In the genomic region with DNA sequence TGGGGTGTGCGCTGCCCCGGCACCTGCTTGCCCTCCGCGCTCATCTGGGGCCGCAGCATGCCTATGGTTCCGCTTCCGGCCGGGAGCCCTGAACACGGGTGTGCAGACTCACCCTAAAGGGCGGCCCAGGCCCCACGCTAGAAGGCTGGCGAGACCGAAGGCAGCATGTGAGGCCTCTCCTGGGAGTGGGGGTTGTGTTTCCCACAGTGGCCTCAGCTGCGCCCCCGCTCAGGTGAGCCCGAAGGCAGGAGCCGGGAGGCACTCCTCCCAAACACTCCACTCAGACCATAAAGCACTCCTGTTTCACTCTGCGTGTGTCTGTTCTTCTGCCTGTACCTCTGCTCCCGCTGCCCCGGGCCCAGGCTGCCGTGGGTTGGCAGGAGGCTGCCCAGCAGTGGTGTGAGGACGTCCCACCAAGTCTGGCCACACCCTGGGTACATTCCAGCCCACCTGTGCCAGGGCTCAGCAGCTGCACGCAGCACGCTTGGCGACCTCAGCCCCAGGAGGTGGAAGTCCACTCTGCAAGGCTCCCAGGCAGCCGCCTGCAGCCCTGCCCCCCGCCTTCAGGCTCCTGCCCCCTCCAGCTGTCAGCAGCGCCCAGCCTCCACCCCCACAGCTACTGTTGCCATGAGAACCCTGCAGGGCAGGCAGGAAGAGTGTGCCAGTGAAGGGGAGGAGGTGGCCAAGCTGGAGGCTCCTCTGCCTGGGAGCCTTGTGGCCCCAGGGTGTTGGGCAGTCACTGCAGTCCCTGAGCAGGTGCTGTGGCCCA, we compare ENCODE assay signal across 1 cellular context.
TF ChIP-seq lines count a peak whose summit lies in the region.

No MANE protein-coding gene starts in this region.

TF ChIP-seq in HEK293, 187 proteins besides CTCF, POLR2A, EP300 and RAD21 (continued from another document):
- TF ChIP-seq, protein P1, sequence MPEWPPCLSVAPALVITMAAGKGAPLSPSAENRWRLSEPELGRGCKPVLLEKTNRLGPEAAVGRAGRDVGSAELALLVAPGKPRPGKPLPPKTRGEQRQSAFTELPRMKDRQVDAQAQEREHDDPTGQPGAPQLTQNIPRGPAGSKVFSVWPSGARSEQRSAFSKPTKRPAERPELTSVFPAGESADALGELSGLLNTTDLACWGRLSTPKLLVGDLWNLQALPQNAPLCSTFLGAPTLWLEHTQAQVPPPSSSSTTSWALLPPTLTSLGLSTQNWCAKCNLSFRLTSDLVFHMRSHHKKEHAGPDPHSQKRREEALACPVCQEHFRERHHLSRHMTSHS (tag by site-specific recombination; IDR thresholded peaks at IDR 0.05), result no peak
- TF ChIP-seq OSR2 (tag by site-specific recombination; IDR thresholded peaks at IDR 0.05) (peak; percentile 85), ZNF560 (tag by site-specific recombination; IDR thresholded peaks at IDR 0.05; ENCODE audit: borderline replicate concordance) (no peak), ZNF132 (tag by site-specific recombination; IDR thresholded peaks at IDR 0.05; ENCODE audit: borderline replicate concordance) (no peak), ZFP37 (tag by site-specific recombination; IDR thresholded peaks at IDR 0.05) (0 out of 2 replicates have a peak, but pooled peaks have one; percentile 0), GLIS2 (tag by site-specific recombination; IDR thresholded peaks at IDR 0.05) (peak; percentile 97), ZNF10 (tag by site-specific recombination; IDR thresholded peaks at IDR 0.05) (peak; percentile 81), ZNF624 (tag by site-specific recombination; IDR thresholded peaks at IDR 0.05) (no peak), ZBTB7A (tag by site-specific recombination; IDR thresholded peaks at IDR 0.05; ENCODE audit: low read depth) (no peak), ZNF660 (tag by site-specific recombination; IDR thresholded peaks at IDR 0.05) (no peak), KLF8 (tag by site-specific recombination; IDR thresholded peaks at IDR 0.05) (peak; percentile 63)
- TF ChIP-seq, protein P2, sequence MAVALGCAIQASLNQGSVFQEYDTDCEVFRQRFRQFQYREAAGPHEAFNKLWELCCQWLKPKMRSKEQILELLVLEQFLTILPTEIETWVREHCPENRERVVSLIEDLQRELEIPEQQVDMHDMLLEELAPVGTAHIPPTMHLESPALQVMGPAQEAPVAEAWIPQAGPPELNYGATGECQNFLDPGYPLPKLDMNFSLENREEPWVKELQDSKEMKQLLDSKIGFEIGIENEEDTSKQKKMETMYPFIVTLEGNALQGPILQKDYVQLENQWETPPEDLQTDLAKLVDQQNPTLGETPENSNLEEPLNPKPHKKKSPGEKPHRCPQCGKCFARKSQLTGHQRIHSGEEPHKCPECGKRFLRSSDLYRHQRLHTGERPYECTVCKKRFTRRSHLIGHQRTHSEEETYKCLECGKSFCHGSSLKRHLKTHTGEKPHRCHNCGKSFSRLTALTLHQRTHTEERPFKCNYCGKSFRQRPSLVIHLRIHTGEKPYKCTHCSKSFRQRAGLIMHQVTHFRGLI (tag by site-specific recombination; IDR thresholded peaks at IDR 0.05), result peak; percentile 60
- TF ChIP-seq, protein P3, sequence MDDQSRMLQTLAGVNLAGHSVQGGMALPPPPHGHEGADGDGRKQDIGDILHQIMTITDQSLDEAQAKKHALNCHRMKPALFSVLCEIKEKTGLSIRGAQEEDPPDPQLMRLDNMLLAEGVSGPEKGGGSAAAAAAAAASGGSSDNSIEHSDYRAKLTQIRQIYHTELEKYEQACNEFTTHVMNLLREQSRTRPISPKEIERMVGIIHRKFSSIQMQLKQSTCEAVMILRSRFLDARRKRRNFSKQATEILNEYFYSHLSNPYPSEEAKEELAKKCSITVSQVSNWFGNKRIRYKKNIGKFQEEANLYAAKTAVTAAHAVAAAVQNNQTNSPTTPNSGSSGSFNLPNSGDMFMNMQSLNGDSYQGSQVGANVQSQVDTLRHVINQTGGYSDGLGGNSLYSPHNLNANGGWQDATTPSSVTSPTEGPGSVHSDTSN (CRISPR knock-in tag; IDR thresholded peaks at IDR 0.05), result peak; percentile 26; the same call in 1 of the 2 replicates
- TF ChIP-seq, protein P4, sequence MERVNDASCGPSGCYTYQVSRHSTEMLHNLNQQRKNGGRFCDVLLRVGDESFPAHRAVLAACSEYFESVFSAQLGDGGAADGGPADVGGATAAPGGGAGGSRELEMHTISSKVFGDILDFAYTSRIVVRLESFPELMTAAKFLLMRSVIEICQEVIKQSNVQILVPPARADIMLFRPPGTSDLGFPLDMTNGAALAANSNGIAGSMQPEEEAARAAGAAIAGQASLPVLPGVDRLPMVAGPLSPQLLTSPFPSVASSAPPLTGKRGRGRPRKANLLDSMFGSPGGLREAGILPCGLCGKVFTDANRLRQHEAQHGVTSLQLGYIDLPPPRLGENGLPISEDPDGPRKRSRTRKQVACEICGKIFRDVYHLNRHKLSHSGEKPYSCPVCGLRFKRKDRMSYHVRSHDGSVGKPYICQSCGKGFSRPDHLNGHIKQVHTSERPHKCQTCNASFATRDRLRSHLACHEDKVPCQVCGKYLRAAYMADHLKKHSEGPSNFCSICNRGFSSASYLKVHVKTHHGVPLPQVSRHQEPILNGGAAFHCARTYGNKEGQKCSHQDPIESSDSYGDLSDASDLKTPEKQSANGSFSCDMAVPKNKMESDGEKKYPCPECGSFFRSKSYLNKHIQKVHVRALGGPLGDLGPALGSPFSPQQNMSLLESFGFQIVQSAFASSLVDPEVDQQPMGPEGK (tag by site-specific recombination; IDR thresholded peaks at IDR 0.05), result peak; percentile 91
- TF ChIP-seq, protein P5, sequence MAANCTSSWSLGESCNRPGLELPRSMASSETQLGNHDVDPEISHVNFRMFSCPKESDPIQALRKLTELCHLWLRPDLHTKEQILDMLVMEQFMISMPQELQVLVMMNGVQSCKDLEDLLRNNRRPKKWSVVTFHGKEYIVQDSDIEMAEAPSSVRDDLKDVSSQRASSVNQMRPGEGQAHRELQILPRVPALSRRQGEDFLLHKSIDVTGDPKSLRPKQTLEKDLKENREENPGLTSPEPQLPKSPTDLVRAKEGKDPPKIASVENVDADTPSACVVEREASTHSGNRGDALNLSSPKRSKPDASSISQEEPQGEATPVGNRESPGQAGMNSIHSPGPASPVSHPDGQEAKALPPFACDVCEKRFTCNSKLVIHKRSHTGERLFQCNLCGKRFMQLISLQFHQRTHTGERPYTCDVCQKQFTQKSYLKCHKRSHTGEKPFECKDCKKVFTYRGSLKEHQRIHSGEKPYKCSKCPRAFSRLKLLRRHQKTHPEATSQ (tag by site-specific recombination; IDR thresholded peaks at IDR 0.05), result no peak; the same call in 1 of the 2 replicates
